Comparison of ENCODE assay signal across 15 cellular contexts in the genomic region with DNA sequence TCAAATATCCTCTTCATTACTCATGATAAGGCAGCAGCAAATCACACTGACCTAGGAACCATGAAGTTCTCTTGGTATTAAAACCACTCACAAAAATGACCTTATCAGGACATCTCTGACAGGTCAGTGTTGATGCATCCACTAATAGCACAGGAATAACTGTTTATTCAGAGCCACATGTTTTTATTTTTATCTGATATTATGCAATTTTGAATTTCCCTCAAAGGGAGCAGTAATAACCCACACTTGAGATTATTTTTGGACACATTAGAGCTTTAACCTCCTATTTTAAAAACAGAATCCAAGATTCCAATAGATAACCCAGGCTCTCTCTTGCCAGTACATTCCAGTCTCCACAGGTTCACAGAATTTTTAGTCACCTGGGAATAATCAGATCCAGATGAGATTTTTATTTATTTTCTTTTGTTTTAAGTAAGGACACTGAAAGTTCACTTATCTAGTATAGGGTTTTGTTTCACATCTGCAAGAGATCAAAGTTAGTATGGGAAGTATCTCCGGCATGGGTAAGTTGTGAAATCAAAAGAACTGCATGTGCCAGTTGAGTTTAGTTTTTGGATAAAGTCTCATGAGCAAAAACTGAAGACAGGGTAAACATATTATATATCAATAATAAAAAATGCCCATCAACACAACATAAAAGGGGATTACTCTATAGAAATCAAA. TPM values are rescaled to one million over a fixed set of nuclear protein-coding genes. Genes with fewer than 3 reads are reported as not detected.
DNase-seq lines count a peak whose midpoint lies in the region; TF ChIP-seq lines count a peak whose summit lies in the region.
"Had no signal": no experiment of that assay in that cellular context is flagged by ENCODE, and none has a peak within 500 bp of the region (broad histone marks: within the 10 kb centered on the region; RNA-seq: fewer than 3 reads in every experiment).

No MANE protein-coding gene starts in this region.

- no peak for TF ChIP-seq CTCF in cardiac fibroblast (IDR thresholded peaks at IDR 0.05; ENCODE audit: low read depth, low read length)

- no peaks in the 10 kb centered on the region for H3K79me2 ChIP-seq in ACC112 (ENCODE audit: control insufficient read depth, insufficient read depth, low read length, unreplicated experiment)

- no peak overlapping the region for H3K4me3 ChIP-seq in ACC112 (ENCODE audit: low read depth, low read length)
- H3K4me3 ChIP-seq in cardiac fibroblast (replicated peaks in 1 of 2; ENCODE audit: low read depth in 2 of 2, low read length in 2 of 2): no peak overlapping the region
- no peak overlapping the region for H3K4me3 ChIP-seq in H7 (ENCODE audit: insufficient read depth, low read depth, low read length)
- H3K4me3 ChIP-seq: SK-N-MC had no signal

- H3K27me3 ChIP-seq in ACC112 (ENCODE audit: insufficient read depth, low read length): no peaks in the 10 kb centered on the region
- H3K27me3 ChIP-seq in H7 (ENCODE audit: control insufficient read depth, insufficient read depth, low read length): no peaks in the 10 kb centered on the region

- peak overlapping the region; percentile 43 for H2AFZ ChIP-seq in ACC112 (ENCODE audit: low read length, unreplicated experiment)

- peak overlapping the region; percentile 66 for H3K27ac ChIP-seq in ACC112 (ENCODE audit: low read depth, low read length)
- H3K27ac ChIP-seq: SK-N-MC had no signal

- H3K4me1 ChIP-seq in ACC112 (ENCODE audit: control insufficient read depth, insufficient read depth, low read length, unreplicated experiment): peaks cover 37% of the 10 kb centered on the region

- H3K36me3 ChIP-seq in ACC112 (ENCODE audit: insufficient read depth, low read length) (no peaks in the 10 kb centered on the region), H7 (replicated peaks; ENCODE audit: control insufficient read depth, insufficient read depth, low read length) (no peaks in the 10 kb centered on the region)

- DNase-seq in HS-5 (ENCODE audit: low read depth) (peak; percentile 49), cardiac fibroblast (ENCODE audit: low read depth in 2 of 2) (peak; percentile 49 to 74), kidney tubule cell (ENCODE audit: low spot score) (peak; percentile 33), T-helper 2 cell (no peak), H7 (no peak), HPDE6-E6E7 (ENCODE audit: extremely low spot score) (no peak)
- no peak for DNase-seq in stimulated activated CD4-positive, alpha-beta T cell treated with anti-CD3 and anti-CD28 coated beads, Interleukin-15, amount 100 ng/mL, for 24 hours
- DNase-seq: activated CD4-positive, CD25-positive, alpha-beta regulatory T cell; anterior cingulate cortex; NCI-H146; NCI-H774 had no signal

RNA-seq across cellular contexts. Expression of gene MYOZ2, which starts 36.3 kb away (rescaled TPM):
- not detected in 2 replicates for total RNA-seq in H7 (2014; rRNA removed; shearing (Covaris generic))
- total RNA-seq: B cell, Daoy had no signal

Comparison
In these comparisons a context has a peak if more than half of its experiments do, and no peak if none do; other contexts are left out.
1. DNase-seq: peak in HS-5 (single experiment), cardiac fibroblast (2 of 2) and kidney tubule cell (single experiment); none in T-helper 2 cell (0 of 5), stimulated activated CD4-positive, alpha-beta T cell treated with anti-CD3 and anti-CD28 coated beads, Interleukin-15, amount 100 ng/mL, for 24 hours (single experiment), H7 (single experiment) and HPDE6-E6E7 (single experiment).